Comparison of ENCODE assay signal across 1 cellular context in the genomic region with DNA sequence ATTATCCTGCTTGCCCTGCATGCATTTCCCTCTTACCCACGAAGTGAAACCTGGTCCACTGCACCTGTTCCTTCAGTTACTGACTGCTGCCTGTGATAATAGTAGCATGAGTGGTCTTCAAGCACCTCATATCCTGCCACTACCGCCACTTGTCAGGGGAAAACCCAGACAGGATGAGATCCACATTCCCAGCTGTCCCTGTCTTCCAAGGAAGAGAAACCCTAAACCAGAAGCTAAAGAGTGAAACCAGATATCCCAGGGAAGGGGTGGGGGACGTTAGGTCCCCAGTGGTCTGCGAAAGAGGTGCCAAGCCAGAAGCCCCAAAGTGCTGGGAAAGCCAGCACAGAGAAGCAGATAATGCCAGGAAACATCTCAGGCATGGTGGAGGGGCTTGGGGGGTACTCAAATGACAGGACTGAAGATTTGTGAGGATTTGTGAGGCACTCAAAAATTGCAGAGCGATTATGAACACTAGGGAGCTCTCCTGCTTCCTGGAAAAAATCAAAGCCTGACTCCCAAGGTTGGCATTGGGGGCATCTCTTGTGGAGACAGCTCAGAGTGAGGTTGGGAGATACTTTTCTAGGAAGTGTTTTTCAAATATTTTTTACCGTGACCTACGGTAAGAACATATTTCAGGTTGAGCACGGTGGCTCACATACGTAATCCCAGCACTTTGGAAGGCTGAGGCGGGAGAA.
TF ChIP-seq lines count a peak whose summit lies in the region.

No MANE protein-coding gene starts in this region.

TF ChIP-seq in IMR-90, 13 proteins besides CTCF, POLR2A, EP300 and RAD21:
- TF ChIP-seq RCOR1 (IDR thresholded peaks at IDR 0.05; ENCODE audit: insufficient replicate concordance, low read length) (no peak), FOS (IDR thresholded peaks at IDR 0.05; ENCODE audit: low read depth, low read length) (no peak), CHD1 (IDR thresholded peaks at IDR 0.05; ENCODE audit: low read depth, low read length) (no peak), RFX5 (IDR thresholded peaks at IDR 0.05; ENCODE audit: low read depth, low read length) (no peak), CEBPB (IDR thresholded peaks at IDR 0.05; ENCODE audit: low read depth, low read length) (no peak)
- TF ChIP-seq, protein P1, sequence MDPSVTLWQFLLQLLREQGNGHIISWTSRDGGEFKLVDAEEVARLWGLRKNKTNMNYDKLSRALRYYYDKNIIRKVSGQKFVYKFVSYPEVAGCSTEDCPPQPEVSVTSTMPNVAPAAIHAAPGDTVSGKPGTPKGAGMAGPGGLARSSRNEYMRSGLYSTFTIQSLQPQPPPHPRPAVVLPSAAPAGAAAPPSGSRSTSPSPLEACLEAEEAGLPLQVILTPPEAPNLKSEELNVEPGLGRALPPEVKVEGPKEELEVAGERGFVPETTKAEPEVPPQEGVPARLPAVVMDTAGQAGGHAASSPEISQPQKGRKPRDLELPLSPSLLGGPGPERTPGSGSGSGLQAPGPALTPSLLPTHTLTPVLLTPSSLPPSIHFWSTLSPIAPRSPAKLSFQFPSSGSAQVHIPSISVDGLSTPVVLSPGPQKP (IDR thresholded peaks at IDR 0.05; ENCODE audit: borderline replicate concordance, low read depth, low read length), result no peak
